Comparison of ENCODE assay signal across 8 cellular contexts in the genomic region with DNA sequence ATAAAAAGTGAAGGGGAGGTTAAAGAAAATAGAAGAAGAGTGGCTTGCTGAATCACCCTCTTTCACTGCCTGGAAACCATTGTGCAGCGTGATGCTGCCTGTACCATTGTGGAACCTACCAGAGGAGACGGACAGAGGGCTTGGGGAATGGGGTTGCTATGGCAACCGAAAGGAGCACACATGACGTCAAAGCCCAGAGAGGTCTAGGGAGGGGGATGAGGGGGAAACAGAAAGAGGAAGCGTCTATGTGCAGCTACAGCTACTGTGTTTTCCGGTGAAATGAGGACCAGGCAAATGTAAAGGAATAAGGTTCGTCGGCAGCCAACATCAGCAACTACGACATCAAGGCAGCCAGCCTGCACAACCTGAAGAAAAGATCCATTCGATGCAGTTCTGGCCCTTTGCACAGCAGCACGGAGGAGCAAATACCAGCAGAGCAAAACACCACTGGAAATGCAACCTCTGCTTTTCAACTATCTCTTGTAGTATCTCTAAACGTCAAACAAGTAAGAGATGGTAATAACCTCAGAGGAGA. TPM values are rescaled to one million over a fixed set of nuclear protein-coding genes. Genes with fewer than 3 reads are reported as not detected.
DNase-seq lines count a peak whose midpoint lies in the region; ATAC-seq and TF ChIP-seq lines count a peak whose summit lies in the region.

MAPK10 (minus strand) TSS at position 110 of the 535 bp plus-strand sequence.

- intact Hi-C loops in vagina (cut with DNase I), result no loop called here

- no peaks in the 10 kb centered on the region for H3K79me2 ChIP-seq in parathyroid adenoma

- TF ChIP-seq CTCF in right atrium auricular region (IDR thresholded peaks at IDR 0.05) (no peak), parathyroid adenoma (IDR thresholded peaks at IDR 0.05) (no peak), vagina (IDR thresholded peaks at IDR 0.05) (no peak)

- DNase-seq in CMK (ENCODE audit: low read depth) (peak; percentile 88), RPMI8226 (peak; percentile 78), amniotic epithelial cell (ENCODE audit: low read depth) (peak; percentile 94), right atrium auricular region (ENCODE audit: low spot score) (peak; percentile 81), vagina (ENCODE audit: extremely low spot score in 2 of 2) (peak in 1 of 2 donors; percentile 90)

- ATAC-seq in GM19468 (IDR thresholded peaks at IDR 0.05; ENCODE audit: extremely low read depth, unreplicated experiment) (peak; percentile 94), HG03575 (IDR thresholded peaks at IDR 0.05; ENCODE audit: extremely low read depth, insufficient number of reproducible peaks, low FRiP score, unreplicated experiment) (peak; percentile 76)

- H3K9ac ChIP-seq in parathyroid adenoma, result no peak within 1 kb of the TSS

- no peak within 1 kb of the TSS for H3K27ac ChIP-seq in right atrium auricular region
- no peak within 1 kb of the TSS for H3K27ac ChIP-seq in parathyroid adenoma
- H3K27ac ChIP-seq in vagina, result no peak within 1 kb of the TSS

- H3K9me3 ChIP-seq in right atrium auricular region (no peaks in the 10 kb centered on the region), parathyroid adenoma (ENCODE audit: control insufficient read depth, low read length) (no peaks in the 10 kb centered on the region), vagina (no peaks in the 10 kb centered on the region)

- H3K36me3 ChIP-seq in right atrium auricular region (no peaks in the 10 kb centered on the region), parathyroid adenoma (ENCODE audit: control insufficient read depth, insufficient read depth, low read length) (no peaks in the 10 kb centered on the region), vagina (peaks cover 0 to 3% of the 10 kb centered on the region in 2 donors)

- H3K4me3 ChIP-seq in right atrium auricular region (peak within 1 kb of the TSS; percentile 10 to 14), parathyroid adenoma (ENCODE audit: low read depth, low read length) (peak within 1 kb of the TSS; percentile 19), vagina (peak within 1 kb of the TSS; percentile 28 to 37)

- H3K4me1 ChIP-seq in right atrium auricular region, result no peaks in the 10 kb centered on the region
- H3K4me1 ChIP-seq in parathyroid adenoma, result no peaks in the 10 kb centered on the region
- H3K4me1 ChIP-seq in vagina, result peaks cover 15% of the 10 kb centered on the region

- H2AFZ ChIP-seq in parathyroid adenoma, result peak within 1 kb of the TSS; percentile 4

- H3K4me2 ChIP-seq in parathyroid adenoma (ENCODE audit: low read length), result peak within 1 kb of the TSS; percentile 36

- TF ChIP-seq POLR2A in vagina (IDR thresholded peaks at IDR 0.05), result no peak

- no peaks in the 10 kb centered on the region for H3K27me3 ChIP-seq in right atrium auricular region
- no peaks in the 10 kb centered on the region for H3K27me3 ChIP-seq in parathyroid adenoma (ENCODE audit: control insufficient read depth, insufficient read depth, low read length)
- no peaks in the 10 kb centered on the region for H3K27me3 ChIP-seq in vagina

RNA-seq across cellular contexts. Expression of gene MAPK10, which starts in this region (rescaled TPM):
- total RNA-seq in right atrium auricular region (1 to 10 TPM; 2.6 to 3.1 TPM), vagina (123 TPM)

Comparison
In these comparisons a context has a peak if more than half of its experiments do, and no peak if none do; other contexts are left out.
1. RNA of gene MAPK10 (total RNA-seq): 123 TPM in vagina (single experiment); 2.6 to 3.1 TPM in right atrium auricular region; every median in the first group is over 10 times any median in the second.
2. Peak in every context shown above with its lines, with median percentiles within 50 percentile points of each other: H3K4me3 ChIP-seq.